Comparison of ENCODE assay signal across 9 cellular contexts in genomic region chr1:225866061-225866844, GRCh38. TPM values are rescaled to one million over a fixed set of nuclear protein-coding genes. Genes with fewer than 3 reads are reported as not detected.
A peak's percentile ranks its signal among the peaks of the same experiment; 100 is the strongest.
DNase-seq lines count a peak whose midpoint lies in the region; ATAC-seq, FAIRE-seq and TF ChIP-seq lines count a peak whose summit lies in the region.
"Had no signal": no experiment of that assay in that cellular context is flagged by ENCODE, and none has a peak within 500 bp of the region (broad histone marks: within the 10 kb centered on the region; RNA-seq: fewer than 3 reads in every experiment).

No MANE protein-coding gene starts in this region.

- peaks cover 6% of the 10 kb centered on the region for H3K4me1 Mint-ChIP-seq in GM23338

- H3K9ac ChIP-seq in SK-N-SH: no peak overlapping the region

- H3K27me3 ChIP-seq in GM23338 (ENCODE audit: insufficient read depth): no peaks in the 10 kb centered on the region
- H3K27me3 ChIP-seq in SK-N-SH (ENCODE audit: insufficient read depth): no peaks in the 10 kb centered on the region
- H3K27me3 ChIP-seq in sigmoid colon: no peaks in the 10 kb centered on the region

- H3F3A ChIP-seq in GM23338 (replicated peaks; ENCODE audit: low read depth): 0 out of 2 replicates have a peak, but pooled peaks cover 6% of the 10 kb centered on the region
- H3F3A ChIP-seq in SK-N-SH (replicated peaks; ENCODE audit: insufficient read depth): peaks cover 20% of the 10 kb centered on the region

- no peaks in the 10 kb centered on the region for H3K9me2 ChIP-seq in GM23338 (ENCODE audit: insufficient read depth)
- H3K9me2 ChIP-seq in SK-N-SH: no peaks in the 10 kb centered on the region

- H3K4me1 ChIP-seq in GM23338 (ENCODE audit: insufficient read depth) (no peaks in the 10 kb centered on the region), SK-N-SH (ENCODE audit: control insufficient read depth in 1 of 2, insufficient read depth in 2 of 2, low read depth in 1 of 2, low read length in 1 of 2) (peaks cover 0 to 20% of the 10 kb centered on the region in 2 experiments; a peak in 2 of 4 replicates), sigmoid colon (peaks cover 0 to 21% (median 19%) of the 10 kb centered on the region in 4 donors)

- no peak for TF ChIP-seq POLR2A in sigmoid colon (IDR thresholded peaks at IDR 0.05)

- H3K9me3 ChIP-seq in SK-N-SH (no peaks in the 10 kb centered on the region), sigmoid colon (no peaks in the 10 kb centered on the region)

- H3K4me2 ChIP-seq in GM23338 (no peak overlapping the region), SK-N-SH (peak overlapping the region; percentile 37; the same call in 1 of the 2 replicates)

- TF ChIP-seq EP300 in SK-N-SH (IDR thresholded peaks at IDR 0.05; ENCODE audit: borderline replicate concordance in 1 of 2, low read depth in 1 of 2, low read length in 1 of 2) (no peak), sigmoid colon (IDR thresholded peaks at IDR 0.05) (no peak)

- H3K79me2 ChIP-seq in GM23338 (replicated peaks; ENCODE audit: insufficient read depth) (no peaks in the 10 kb centered on the region), SK-N-SH (ENCODE audit: insufficient read depth) (no peaks in the 10 kb centered on the region)

- peaks cover 6% of the 10 kb centered on the region for H3K27me3 Mint-ChIP-seq in GM23338 (ENCODE audit: insufficient read depth, low read depth, poor library complexity)

- no peak overlapping the region for H3K4me3 Mint-ChIP-seq in GM23338

- no peak for TF ChIP-seq CTCF in GM23338 (conservative IDR thresholded peaks at IDR 0.05; ENCODE audit: low read depth in 2 of 2)
- no peak for TF ChIP-seq CTCF in SK-N-SH (IDR thresholded peaks at IDR 0.05)
- no peak for TF ChIP-seq CTCF in sigmoid colon (IDR thresholded peaks at IDR 0.05)

- H3K27ac Mint-ChIP-seq in GM23338: no peak overlapping the region

- POLR2A ChIA-PET in SK-N-SH (lab: Yijun Ruan, JAX): no interaction called here

- H3K27ac ChIP-seq in GM23338 (ENCODE audit: low read depth) (0 out of 2 replicates have a peak overlapping the region, but pooled peaks have one; percentile 19), SK-N-SH (ENCODE audit: low read depth in 2 of 2, low read length in 1 of 2) (peak overlapping the region in 1 of 2 experiments; percentile 47; a peak in 2 of 4 replicates), sigmoid colon (peak overlapping the region in 3 of 4 donors; percentile 9 to 13 (median 9))

- peaks cover 90% of the 10 kb centered on the region for H3K36me3 Mint-ChIP-seq in GM23338 (ENCODE audit: low read depth)

- no peak for FAIRE-seq in HTR-8/SVneo (lab: Jason Lieb, UNC)

- H3K9me3 Mint-ChIP-seq in GM23338: no peaks in the 10 kb centered on the region

- DNase-seq in GM23338 (ENCODE audit: low spot score): no peak
- DNase-seq in SK-N-SH: no peak
- DNase-seq in activated naive CD4-positive, alpha-beta T cell treated with Interleukin-2 at 50 U/mL for 16 hours: peak; percentile 80
- DNase-seq in sigmoid colon: no peak
- DNase-seq in HTR-8/SVneo (ENCODE audit: insufficient read length, low spot score): no peak
- DNase-seq in DMS153 treated with DMSO at 0.1 percent for 48 hours (lab: John Stamatoyannopoulos, UW; ENCODE audit: unreplicated experiment): no peak

- no peak overlapping the region for H2AFZ ChIP-seq in GM23338
- no peak overlapping the region for H2AFZ ChIP-seq in SK-N-SH (ENCODE audit: low read depth)

- intact Hi-C loops in sigmoid colon (cut with DNase I): no loop called here

- H3K36me3 ChIP-seq in GM23338 (ENCODE audit: insufficient read depth): peaks cover 45% of the 10 kb centered on the region
- H3K36me3 ChIP-seq in SK-N-SH (replicated peaks in 1 of 2; ENCODE audit: control insufficient read depth in 1 of 2, insufficient read depth in 2 of 2, low read length in 1 of 2): peaks cover 24 to 37% of the 10 kb centered on the region in 2 experiments
- H3K36me3 ChIP-seq in sigmoid colon: peaks cover 14 to 84% (median 25%) of the 10 kb centered on the region in 4 donors

- peaks cover 7% of the 10 kb centered on the region; the same call in 1 of the 2 replicates for H4K20me1 ChIP-seq in GM23338 (replicated peaks; ENCODE audit: insufficient read depth)
- no peaks in the 10 kb centered on the region for H4K20me1 ChIP-seq in SK-N-SH (ENCODE audit: insufficient read depth)

- ATAC-seq in GM23338: 0 out of 3 replicates have a peak, but pooled peaks have one; percentile 24
- no peak for ATAC-seq in HG03520 (IDR thresholded peaks at IDR 0.05; ENCODE audit: unreplicated experiment)
- no peak for ATAC-seq in GM21390 (IDR thresholded peaks at IDR 0.05; ENCODE audit: unreplicated experiment)

- no peak for TF ChIP-seq RAD21 in SK-N-SH (IDR thresholded peaks at IDR 0.05; ENCODE audit: low read length)

- H3K4me3 ChIP-seq in GM23338: no peak overlapping the region
- H3K4me3 ChIP-seq in SK-N-SH (ENCODE audit: low read depth in 2 of 2, low read length in 1 of 2): no peak overlapping the region
- H3K4me3 ChIP-seq in sigmoid colon: no peak overlapping the region

- WGBS in SK-N-SH (ENCODE audit: low lambda C conversion rate): 73% methylated on average over 7 of the region's 8 CpGs
- 67 to 83% methylated on average over 8 of the region's 8 CpGs for WGBS in sigmoid colon, 2 donors

- CTCF ChIA-PET in SK-N-SH (lab: Yijun Ruan, JAX): interaction anchor here (1.6 kb wide), 1 partner anchor 11 kb away, joined by 5 read pairs; no protein-coding TSS in a partner anchor

TF ChIP-seq in GM23338, 12 proteins besides CTCF, POLR2A, EP300 and RAD21 (continues in another document):
- TF ChIP-seq ZNF331 (CRISPR knock-in tag; IDR thresholded peaks at IDR 0.05; ENCODE audit: low read depth) (no peak), ETS1 (IDR thresholded peaks at IDR 0.05) (no peak), ZNF114 (CRISPR knock-in tag; IDR thresholded peaks at IDR 0.05) (no peak), EZH2phosphoT487 (IDR thresholded peaks at IDR 0.05; ENCODE audit: unreplicated experiment) (no peak), NANOG (IDR thresholded peaks at IDR 0.05; ENCODE audit: borderline replicate concordance) (no peak), CREB1 (CRISPR knock-in tag; IDR thresholded peaks at IDR 0.05; ENCODE audit: low read depth) (no peak), STAT1 (IDR thresholded peaks at IDR 0.05; ENCODE audit: unreplicated experiment) (no peak)

TF ChIP-seq in SK-N-SH, 30 proteins besides CTCF, POLR2A, EP300 and RAD21:
- TF ChIP-seq JUND (IDR thresholded peaks at IDR 0.05): 0 out of 2 replicates have a peak, but pooled peaks have one; percentile 15
- TF ChIP-seq RCOR1 (IDR thresholded peaks at IDR 0.05; ENCODE audit: low read length): no peak
- TF ChIP-seq MEF2A (IDR thresholded peaks at IDR 0.05; ENCODE audit: borderline replicate concordance, low read depth): no peak
- TF ChIP-seq TCF12 (IDR thresholded peaks at IDR 0.05): peak; percentile 29; the same call in 1 of the 2 replicates
- no peak for TF ChIP-seq CHD2 (IDR thresholded peaks at IDR 0.05; ENCODE audit: low read length, partially characterized antibody)
- TF ChIP-seq FOSL2 (IDR thresholded peaks at IDR 0.05; ENCODE audit: borderline replicate concordance, low read depth): peak; percentile 7; the same call in 1 of the 2 replicates
- no peak for TF ChIP-seq ELF1 (IDR thresholded peaks at IDR 0.05)
- no peak for TF ChIP-seq USF2 (IDR thresholded peaks at IDR 0.05; ENCODE audit: borderline replicate concordance, low read depth, low read length)
- no peak for TF ChIP-seq MXI1 (IDR thresholded peaks at IDR 0.05; ENCODE audit: low read depth, low read length)

RNA-seq across cellular contexts. Expression of gene TMEM63A, which starts 15.9 kb away (rescaled TPM):
- total RNA-seq in GM23338 (2014; rRNA removed; shearing (Covaris generic)): 61.8 and 76.9 TPM in 2 replicates
- polyA plus RNA-seq in GM23338 (2016; fragmentation: Nextera tagmentation; extraction: Ambion mirVana): 24.3 and 31.7 TPM in 2 replicates
- polyA plus RNA-seq in SK-N-SH (2012; rRNA removed): 13.5 and 18.5 TPM in 2 replicates
- polyA plus RNA-seq in SK-N-SH (2012; cell fraction: cytosol; rRNA removed): 3.2 and 5.1 TPM in 2 replicates
- 83.1 and 85.6 TPM in 2 replicates for polyA plus RNA-seq in SK-N-SH (2012; cell fraction: nucleus; rRNA removed)
- total RNA-seq in sigmoid colon: 10 to 100 TPM; 25.3 to 94.4 (median 36.9) TPM
- 100 to 1,000 TPM in 1 of 3 donors, 1 to 10 TPM in 2; 3.0 to 103 (median 5.5) TPM for polyA plus RNA-seq in sigmoid colon

RNA-seq across cellular contexts. Expression of gene LEFTY1, which starts 22.7 kb away (rescaled TPM):
- 65.4 and 67.1 TPM in 2 replicates for total RNA-seq in GM23338 (2014; rRNA removed; shearing (Covaris generic))
- 25.7 and 27.5 TPM in 2 replicates for polyA plus RNA-seq in GM23338 (2016; fragmentation: Nextera tagmentation; extraction: Ambion mirVana)
- 0.05 and 0.07 TPM in 2 replicates for polyA plus RNA-seq in SK-N-SH (2012; rRNA removed)
- 0.04 and 0.05 TPM in 2 replicates for polyA plus RNA-seq in SK-N-SH (2012; cell fraction: cytosol; rRNA removed)
- polyA plus RNA-seq in SK-N-SH (2012; cell fraction: nucleus; rRNA removed): 0.33 and 0.50 TPM in 2 replicates
- total RNA-seq in sigmoid colon: not detected
- 100 to 1,000 TPM in 1 of 3 donors, 10 to 100 TPM in 2; 14.4 to 120 (median 46.2) TPM for polyA plus RNA-seq in sigmoid colon
- total RNA-seq: NCI-H460 had no signal

RNA-seq across cellular contexts. Expression of gene EPHX1, which starts 56.3 kb away (rescaled TPM):
- 46.5 and 47.0 TPM in 2 replicates for total RNA-seq in GM23338 (2014; rRNA removed; shearing (Covaris generic))
- polyA plus RNA-seq in GM23338 (2016; fragmentation: Nextera tagmentation; extraction: Ambion mirVana) (15.3 and 17.3 TPM in 2 replicates), SK-N-SH (2012; rRNA removed) (22.6 and 45.7 TPM in 2 replicates), sigmoid colon (10 to 100 TPM in 2 of 3 donors, 1 to 10 TPM in 1; 6.9 to 26.6 (median 14.4) TPM)
- 28.3 and 33.1 TPM in 2 replicates for polyA plus RNA-seq in SK-N-SH (2012; cell fraction: cytosol; rRNA removed)
- polyA plus RNA-seq in SK-N-SH (2012; cell fraction: nucleus; rRNA removed): 36.0 and 37.1 TPM in 2 replicates
- 10 to 100 TPM; 43.6 to 78.9 (median 67.7) TPM for total RNA-seq in sigmoid colon

RNA-seq across cellular contexts. Expression of gene PYCR2, which starts 57.8 kb away (rescaled TPM):
- 96.7 and 109 TPM in 2 replicates for total RNA-seq in GM23338 (2014; rRNA removed; shearing (Covaris generic))
- polyA plus RNA-seq in GM23338 (2016; fragmentation: Nextera tagmentation; extraction: Ambion mirVana) (89.1 and 95.1 TPM in 2 replicates), SK-N-SH (2012; rRNA removed) (95.3 and 124 TPM in 2 replicates), sigmoid colon (10 to 100 TPM; 33.8 to 74.4 (median 36.0) TPM)
- 49.6 and 70.6 TPM in 2 replicates for polyA plus RNA-seq in SK-N-SH (2012; cell fraction: cytosol; rRNA removed)
- polyA plus RNA-seq in SK-N-SH (2012; cell fraction: nucleus; rRNA removed): 175 and 177 TPM in 2 replicates
- 10 to 100 TPM; 31.0 to 40.5 (median 34.0) TPM for total RNA-seq in sigmoid colon

Comparison
In these comparisons a context has a peak if more than half of its experiments do, and no peak if none do; other contexts are left out.
1. RNA of gene LEFTY1, which starts 22.7 kb away (polyA plus RNA-seq): 14.4 to 120 TPM in sigmoid colon and 25.7 to 27.5 TPM in GM23338; 0.04 to 0.50 TPM in SK-N-SH; every median in the first group is over 10 times any median in the second.